In genomic region chr22:26512149-26512793, GRCh38 we compare ENCODE assay signal across 8 cellular contexts. TPM values are rescaled to one million over a fixed set of nuclear protein-coding genes. Genes with fewer than 3 reads are reported as not detected.
DNase-seq lines count a peak whose midpoint lies in the region; FAIRE-seq and TF ChIP-seq lines count a peak whose summit lies in the region.

Gene TFIP11, minus strand, starts transcription at chr22:26512473. Its CDS starts 2,201 bp downstream, at chr22:26510272.

- H3K27ac Mint-ChIP-seq in nephron progenitor cell, result peak within 1 kb of the TSS; percentile 99
- H3K27ac Mint-ChIP-seq in stimulated activated naive CD8-positive, alpha-beta T cell treated with anti-CD3 and anti-CD28 coated beads, Interleukin-15, Interleukin-2, amounts not matched to agents 100 ng/mL and 50 ng/mL, for 24 hours, result peak within 1 kb of the TSS; percentile 96

- DNase-seq in ELF-1 (ENCODE audit: low read depth, low spot score) (peak; percentile 97), H54 (ENCODE audit: insufficient read length, low spot score) (peak; percentile 82), M059J (ENCODE audit: low read depth) (peak; percentile 87), SIG-M5 treated with dmso at 0.1 percent for 504 hours (lab: John Stamatoyannopoulos, UW; ENCODE audit: unreplicated experiment) (peak; percentile 66), activated gamma-delta T cell treated with Interleukin-2 at 50 U/mL for 16 hours (peak; percentile 88), fibroblast of the conjunctiva (ENCODE audit: low read depth) (peak; percentile 66), nephron progenitor cell (peak; percentile 97)

- no peaks in the 10 kb centered on the region for H3K27me3 Mint-ChIP-seq in nephron progenitor cell (ENCODE audit: low read depth, poor library complexity)
- no peaks in the 10 kb centered on the region for H3K27me3 Mint-ChIP-seq in stimulated activated naive CD8-positive, alpha-beta T cell treated with anti-CD3 and anti-CD28 coated beads, Interleukin-15, Interleukin-2, amounts not matched to agents 100 ng/mL and 50 ng/mL, for 24 hours

- FAIRE-seq in H54 (lab: Jason Lieb, UNC), result no peak

- no peaks in the 10 kb centered on the region for H3K9me3 Mint-ChIP-seq in nephron progenitor cell
- no peaks in the 10 kb centered on the region for H3K9me3 Mint-ChIP-seq in stimulated activated naive CD8-positive, alpha-beta T cell treated with anti-CD3 and anti-CD28 coated beads, Interleukin-15, Interleukin-2, amounts not matched to agents 100 ng/mL and 50 ng/mL, for 24 hours

- TF ChIP-seq CTCF in nephron progenitor cell (IDR thresholded peaks at IDR 0.05), result no peak

- H3K4me3 Mint-ChIP-seq in nephron progenitor cell, result peak within 1 kb of the TSS; percentile 100
- H3K4me3 Mint-ChIP-seq in stimulated activated naive CD8-positive, alpha-beta T cell treated with anti-CD3 and anti-CD28 coated beads, Interleukin-15, Interleukin-2, amounts not matched to agents 100 ng/mL and 50 ng/mL, for 24 hours, result peak within 1 kb of the TSS; percentile 100

- TF ChIP-seq POLR2A in H54 (IDR thresholded peaks at IDR 0.05; ENCODE audit: low read depth, low read length), result peak; percentile 69

- H3K4me1 Mint-ChIP-seq in nephron progenitor cell, result peaks cover 44% of the 10 kb centered on the region
- H3K4me1 Mint-ChIP-seq in stimulated activated naive CD8-positive, alpha-beta T cell treated with anti-CD3 and anti-CD28 coated beads, Interleukin-15, Interleukin-2, amounts not matched to agents 100 ng/mL and 50 ng/mL, for 24 hours (ENCODE audit: low read depth), result peaks cover 42% of the 10 kb centered on the region

- peaks cover 21% of the 10 kb centered on the region for H3K36me3 Mint-ChIP-seq in nephron progenitor cell (ENCODE audit: low read depth)
- H3K36me3 Mint-ChIP-seq in stimulated activated naive CD8-positive, alpha-beta T cell treated with anti-CD3 and anti-CD28 coated beads, Interleukin-15, Interleukin-2, amounts not matched to agents 100 ng/mL and 50 ng/mL, for 24 hours (ENCODE audit: low read depth), result peaks cover 30% of the 10 kb centered on the region

RNA-seq across cellular contexts. Expression of gene TFIP11, which starts in this region (rescaled TPM):
- 15.4 and 19.1 TPM in 2 replicates for total RNA-seq in M059J (2014; rRNA removed; shearing (Covaris generic))

Comparison
In these comparisons a context has a peak if more than half of its experiments do, and no peak if none do; other contexts are left out.
1. Peak in every context shown above with its lines: DNase-seq.